Comparison of ENCODE assay signal across 23 cellular contexts in genomic region chr18:22439447-22439846, GRCh38. TPM values are rescaled to one million over a fixed set of nuclear protein-coding genes. Genes with fewer than 3 reads are reported as not detected.
DNase-seq lines count a peak whose midpoint lies in the region; ATAC-seq and TF ChIP-seq lines count a peak whose summit lies in the region.
"Had no signal": no experiment of that assay in that cellular context is flagged by ENCODE, and none has a peak within 500 bp of the region (broad histone marks: within the 10 kb centered on the region; RNA-seq: fewer than 3 reads in every experiment).

No MANE protein-coding gene starts in this region.

- TF ChIP-seq POLR2A in IMR-90 (IDR thresholded peaks at IDR 0.05; ENCODE audit: low read depth, low read length) = no peak
- TF ChIP-seq POLR2A in testis (IDR thresholded peaks at IDR 0.05) = no peak

- H3K4me3 ChIP-seq in IMR-90 (ENCODE audit: insufficient read depth, low read depth, low read length) = no peak overlapping the region
- no peak overlapping the region for H3K4me3 ChIP-seq in mammary epithelial cell (replicated peaks in 1 of 3; ENCODE audit: insufficient read depth in 1 of 3, low read depth in 2 of 3, low read length in 3 of 3)
- H3K4me3 ChIP-seq in testis = no peak overlapping the region
- H3K4me3 ChIP-seq: uterus had no signal

- H3K36me3 ChIP-seq in IMR-90 (ENCODE audit: control insufficient read depth, insufficient read depth, low read length) = no peaks in the 10 kb centered on the region
- no peaks in the 10 kb centered on the region for H3K36me3 ChIP-seq in mammary epithelial cell (ENCODE audit: insufficient read depth, low read length)
- no peaks in the 10 kb centered on the region for H3K36me3 ChIP-seq in testis (ENCODE audit: low read depth, missing control alignments)
- H3K36me3 ChIP-seq: neutrophil, uterus had no signal

- H2BK15ac ChIP-seq in IMR-90 (ENCODE audit: low read depth, low read length) = peak overlapping the region; percentile 53; the same call in 2 of the 3 replicates

- DNase-seq in AG20443 (ENCODE audit: low spot score) (peak; percentile 45), IMR-90 (peak; percentile 63), mammary epithelial cell (peak; percentile 93), iris pigment epithelial cell (ENCODE audit: low read depth) (peak; percentile 48), testis (no peak)
- no peak for DNase-seq in effector memory CD8-positive, alpha-beta T cell
- DNase-seq: activated CD4-positive, CD25-positive, alpha-beta regulatory T cell treated with anti-CD3 and anti-CD28 coated beads, Interleukin-2, amount 50 U/mL, for 72 hours; activated naive CD4-positive, alpha-beta T cell treated with anti-CD3 and anti-CD28 coated beads for 36 hours; activated T-cell treated with anti-CD3 and anti-CD28 coated beads, Interleukin-2, amount 50 U/mL, for 4 hours; CD4-positive, alpha-beta memory T cell; cerebellar nuclear complex; effector CD8-positive, alpha-beta T cell; hypothalamus; kidney; NCI-H1417; NCI-H526; uterus had no signal

- TF ChIP-seq CTCF in IMR-90 (conservative IDR thresholded peaks at IDR 0.05; ENCODE audit: low read depth, low read length) (no peak), mammary epithelial cell (conservative IDR thresholded peaks at IDR 0.05 in 1 of 2, IDR thresholded peaks at IDR 0.05 in 1 of 2; ENCODE audit: extremely low read depth in 1 of 2, insufficient read depth in 1 of 2, low read depth in 1 of 2, low read length in 2 of 2) (no peak), testis (IDR thresholded peaks at IDR 0.05) (no peak)

- H3K9me1 ChIP-seq in IMR-90 (ENCODE audit: insufficient read depth, low read length) = peaks cover 5% of the 10 kb centered on the region; the same call in 1 of the 2 replicates

- H3K79me2 ChIP-seq in mammary epithelial cell (ENCODE audit: insufficient read depth, low read length) = no peaks in the 10 kb centered on the region

- no peak overlapping the region for H2BK20ac ChIP-seq in IMR-90 (ENCODE audit: low read depth, low read length)

- no peak overlapping the region for H3K27ac ChIP-seq in IMR-90 (ENCODE audit: insufficient read depth, low read length)
- H3K27ac ChIP-seq in mammary epithelial cell (ENCODE audit: insufficient read depth, low read depth, low read length) = peak overlapping the region; percentile 90
- no peak overlapping the region for H3K27ac ChIP-seq in testis
- H3K27ac ChIP-seq: neutrophil, uterus had no signal

- H4K20me1 ChIP-seq in IMR-90 (ENCODE audit: insufficient read depth, low read length) (no peaks in the 10 kb centered on the region), mammary epithelial cell (ENCODE audit: insufficient read depth, low read length) (no peaks in the 10 kb centered on the region)

- CTCF ChIA-PET in IMR-90 (lab: Yijun Ruan, JAX) (interaction anchor here (1.4 kb wide), 1 partner anchor 11 kb away, joined by 3 read pairs; no protein-coding TSS in a partner anchor), mammary epithelial cell (lab: Charles Lee; ENCODE audit: low non-redundant PET) (no interaction called here)

- in situ Hi-C loops in IMR-90 (cut with MboI; ENCODE audit: low sequenced_read_pairs) = no loop called here
- in situ Hi-C loops in mammary epithelial cell (cut with MboI; ENCODE audit: low sequenced_read_pairs in 2 of 2) = no loop called here

- BruUV-seq in IMR-90 (replicated peaks; lab: Mats Ljungman, UMichigan) (no TSS peak), mammary epithelial cell (replicated peaks; lab: Mats Ljungman, UMichigan) (no TSS peak)

- H3K18ac ChIP-seq in IMR-90 (ENCODE audit: low read depth, low read length) = no peak overlapping the region

- H3K4me2 ChIP-seq in IMR-90 (ENCODE audit: low read depth, low read length) = no peak overlapping the region
- no peak overlapping the region for H3K4me2 ChIP-seq in mammary epithelial cell (ENCODE audit: insufficient read depth, low read depth, low read length)

- POLR2A ChIA-PET in IMR-90 (lab: Charles Lee; ENCODE audit: unreplicated experiment) = no interaction called here

- dilution Hi-C loops in IMR-90 (cut with HindIII; ENCODE audit: low sequenced_read_pairs, unreplicated experiment) (no loop called here), mammary epithelial cell (cut with HindIII; ENCODE audit: low sequenced_read_pairs) (loop anchor here (10.0 kb wide), 1 partner anchor 125 kb away; no protein-coding TSS in a partner anchor)

- ATAC-seq in IMR-90 (ENCODE audit: low read depth) = peak; percentile 30
- ATAC-seq in HG03342 (IDR thresholded peaks at IDR 0.05; ENCODE audit: unreplicated experiment) = no peak
- ATAC-seq in effector memory CD8-positive, alpha-beta T cell (replicated peaks) = no peak
- no peak for ATAC-seq in GM21390 (IDR thresholded peaks at IDR 0.05; ENCODE audit: unreplicated experiment)
- ATAC-seq: activated T-cell treated with anti-CD3 and anti-CD28 coated beads, Interleukin-2, amount 50 U/mL, for 4 hours had no signal

- intact Hi-C loops in IMR-90 (cut with micrococcal nuclease) (loop anchor here (10.0 kb wide), 2 partner anchors 115 to 125 kb away; no protein-coding TSS in a partner anchor), mammary epithelial cell (cut with micrococcal nuclease) (loop anchor here (10.0 kb wide), 1 partner anchor 125 kb away; no protein-coding TSS in a partner anchor), testis (cut with DNase I; ENCODE audit: low total_unique reads) (no loop called here)

- no peaks in the 10 kb centered on the region for H3K9me3 Mint-ChIP-seq in effector memory CD8-positive, alpha-beta T cell
- H3K9me3 Mint-ChIP-seq: activated naive CD4-positive, alpha-beta T cell treated with anti-CD3 and anti-CD28 coated beads for 36 hours; activated T-cell treated with anti-CD3 and anti-CD28 coated beads, Interleukin-2, amount 50 U/mL, for 4 hours had no signal

- no peak overlapping the region for H3K4me3 Mint-ChIP-seq in effector memory CD8-positive, alpha-beta T cell
- H3K4me3 Mint-ChIP-seq: activated naive CD4-positive, alpha-beta T cell treated with anti-CD3 and anti-CD28 coated beads for 36 hours; activated T-cell treated with anti-CD3 and anti-CD28 coated beads, Interleukin-2, amount 50 U/mL, for 4 hours; CD4-positive, alpha-beta memory T cell had no signal

- no peaks in the 10 kb centered on the region for H3K27me3 ChIP-seq in IMR-90 (ENCODE audit: control insufficient read depth, insufficient read depth, low read length)
- no peaks in the 10 kb centered on the region for H3K27me3 ChIP-seq in mammary epithelial cell (ENCODE audit: insufficient read depth, low read length)
- H3K27me3 ChIP-seq in testis = no peaks in the 10 kb centered on the region
- H3K27me3 ChIP-seq: neutrophil, uterus had no signal

- H2AFZ ChIP-seq in IMR-90 (replicated peaks; ENCODE audit: low read length, poor library complexity) (no peak overlapping the region), mammary epithelial cell (ENCODE audit: low read depth, low read length) (peak overlapping the region; percentile 46)

- H3K14ac ChIP-seq in IMR-90 (replicated peaks; ENCODE audit: low read depth, low read length) = no peak overlapping the region

- H3K23ac ChIP-seq in IMR-90 (ENCODE audit: low read depth, low read length) = no peak overlapping the region

- no peak overlapping the region for H2AK5ac ChIP-seq in IMR-90 (ENCODE audit: low read depth, low read length)

- H3K9me3 ChIP-seq in IMR-90 (ENCODE audit: control insufficient read depth, insufficient read depth, low read length) (no peaks in the 10 kb centered on the region; the same call in 1 of the 2 replicates), mammary epithelial cell (replicated peaks; ENCODE audit: insufficient read depth, low read length) (no peaks in the 10 kb centered on the region), testis (no peaks in the 10 kb centered on the region)
- H3K9me3 ChIP-seq: neutrophil, uterus had no signal

- no peak for TF ChIP-seq RAD21 in IMR-90 (IDR thresholded peaks at IDR 0.05; ENCODE audit: low read length)

- no peak overlapping the region for H4K91ac ChIP-seq in IMR-90 (ENCODE audit: insufficient read depth, low read depth, low read length)

- no peaks in the 10 kb centered on the region for H3K36me3 Mint-ChIP-seq in effector memory CD8-positive, alpha-beta T cell (ENCODE audit: insufficient read depth)
- H3K36me3 Mint-ChIP-seq: CD4-positive, alpha-beta memory T cell had no signal

- no peak overlapping the region for H2BK5ac ChIP-seq in IMR-90 (ENCODE audit: low read depth, low read length, poor library complexity, severe bottlenecking)

- H3K4me1 Mint-ChIP-seq in effector memory CD8-positive, alpha-beta T cell (ENCODE audit: low read depth in 2 of 2) = no peaks in the 10 kb centered on the region
- H3K4me1 Mint-ChIP-seq: CD4-positive, alpha-beta memory T cell had no signal

- H2BK120ac ChIP-seq in IMR-90 (ENCODE audit: low read depth, low read length) = no peak overlapping the region

- no peak overlapping the region for H3K27ac Mint-ChIP-seq in effector memory CD8-positive, alpha-beta T cell
- H3K27ac Mint-ChIP-seq: activated naive CD4-positive, alpha-beta T cell treated with anti-CD3 and anti-CD28 coated beads for 36 hours; CD4-positive, alpha-beta memory T cell had no signal

- H3K4me1 ChIP-seq in IMR-90 (ENCODE audit: control insufficient read depth, insufficient read depth, low read length) (peaks cover 8% of the 10 kb centered on the region), mammary epithelial cell (ENCODE audit: insufficient read depth, low read length) (peaks cover 26% of the 10 kb centered on the region), testis (no peaks in the 10 kb centered on the region)
- H3K4me1 ChIP-seq: uterus had no signal

- no peak overlapping the region for H3K4ac ChIP-seq in IMR-90 (ENCODE audit: low read depth, low read length)

- no peak overlapping the region for H4K5ac ChIP-seq in IMR-90 (ENCODE audit: low read depth, low read length)

- H3K56ac ChIP-seq in IMR-90 (ENCODE audit: extremely low read depth, insufficient read depth, low read length) = no peak overlapping the region

- no peak overlapping the region for H3K9ac ChIP-seq in IMR-90 (ENCODE audit: low read depth, low read length)
- H3K9ac ChIP-seq in mammary epithelial cell (ENCODE audit: insufficient read depth, low read length) = peak overlapping the region; percentile 50

- H3K79me1 ChIP-seq in IMR-90 (ENCODE audit: low read depth in 1 of 2, low read length in 2 of 2) = no peaks in the 10 kb centered on the region

- H4K8ac ChIP-seq in IMR-90 (ENCODE audit: low read depth in 2 of 2, low read length in 2 of 2) = no peak overlapping the region

- no peak overlapping the region for H2AK9ac ChIP-seq in IMR-90 (replicated peaks; ENCODE audit: low read depth, low read length, poor library complexity)

- no peaks in the 10 kb centered on the region for H3K27me3 Mint-ChIP-seq in effector memory CD8-positive, alpha-beta T cell
- H3K27me3 Mint-ChIP-seq: CD4-positive, alpha-beta memory T cell had no signal

TF ChIP-seq in IMR-90, 13 proteins besides CTCF, POLR2A, EP300 and RAD21 (continues in another document):
- no peak for TF ChIP-seq MAFK (IDR thresholded peaks at IDR 0.05; ENCODE audit: low read depth, low read length)

RNA-seq across cellular contexts. Expression of gene CTAGE1, which starts 21.7 kb away (rescaled TPM):
- under 0.01 TPM in 1 of 2 replicates, not detected in the other for total RNA-seq in IMR-90 (2012; rRNA removed)
- 0.09 and 0.10 TPM in 2 replicates for polyA plus RNA-seq in IMR-90 (2012; rRNA removed)
- 0.03 TPM in 1 of 2 replicates, not detected in the other for polyA plus RNA-seq in IMR-90 (2012; cell fraction: cytosol; rRNA removed)
- polyA plus RNA-seq in IMR-90 (2012; cell fraction: nucleus; rRNA removed; ENCODE audit: low replicate concordance) = 0.06 TPM in 1 of 2 replicates, not detected in the other
- total RNA-seq in mammary epithelial cell = not detected
- not detected for polyA plus RNA-seq in mammary epithelial cell
- not detected for polyA minus RNA-seq in mammary epithelial cell
- total RNA-seq in testis = 10 to 100 TPM in 1 of 2 donors, 1 to 10 TPM in 1; 4.2 to 19.6 TPM
- 5.2 TPM for polyA plus RNA-seq in testis (ENCODE audit: insufficient read depth, low read depth, low replicate concordance)
- total RNA-seq: activated naive CD4-positive, alpha-beta T cell treated with anti-CD3 and anti-CD28 coated beads for 36 hours; activated T-cell treated with anti-CD3 and anti-CD28 coated beads, Interleukin-2, amount 50 U/mL, for 4 hours; CD4-positive, alpha-beta memory T cell; kidney; lung microvascular endothelial cell; subcutaneous adipose tissue; uterus had no signal
- polyA plus RNA-seq: CD4-positive, alpha-beta memory T cell; fibroblast of lung had no signal

Comparison
In these comparisons a context has a peak if more than half of its experiments do, and no peak if none do; other contexts are left out.
1. DNase-seq: peak in AG20443 (single experiment), IMR-90 (single experiment), mammary epithelial cell (single experiment) and iris pigment epithelial cell (single experiment); none in effector memory CD8-positive, alpha-beta T cell (0 of 3) and testis (single experiment).